8 cellular contexts compared by ENCODE assay signal in the genomic region with DNA sequence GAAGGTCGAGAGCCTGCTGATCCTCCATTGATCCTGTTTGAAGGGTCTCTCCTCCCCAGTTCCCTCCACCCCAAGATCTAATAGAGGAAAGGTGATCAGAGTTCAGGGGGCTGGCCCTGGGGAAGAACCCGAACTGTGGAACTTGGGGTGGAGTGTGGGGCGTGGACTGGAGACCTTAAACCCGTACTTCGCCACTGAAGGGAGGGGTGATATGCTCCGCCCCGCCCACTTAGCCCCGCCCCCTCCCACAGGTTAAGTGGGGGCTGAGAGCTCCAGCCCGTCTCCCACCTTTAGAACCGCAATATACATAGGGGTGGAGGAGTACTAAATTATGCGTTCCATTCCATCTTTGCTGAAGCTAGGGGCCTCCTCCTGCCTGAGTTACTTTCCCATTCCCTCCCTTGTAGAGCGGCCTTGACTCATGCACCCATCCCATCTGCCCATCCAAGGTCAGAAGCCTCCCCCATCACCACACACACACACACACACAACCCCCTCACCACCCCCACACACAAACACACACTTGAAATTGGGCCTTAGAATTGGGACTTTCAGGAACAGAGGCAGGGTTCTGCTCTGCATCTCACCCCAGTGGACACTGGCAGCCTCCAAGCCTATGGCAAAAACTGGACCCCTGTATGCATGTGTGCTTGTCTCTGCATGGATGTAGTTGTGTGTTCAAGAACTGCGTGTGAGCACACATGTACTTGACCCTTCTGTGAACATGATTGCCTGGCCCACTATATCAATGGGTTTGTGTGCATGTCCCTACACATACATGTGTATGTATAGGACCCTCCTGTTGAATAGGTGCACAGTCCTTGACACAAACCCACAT. TPM values are rescaled to one million over a fixed set of nuclear protein-coding genes. Genes with fewer than 3 reads are reported as not detected.
DNase-seq lines count a peak whose midpoint lies in the region; ATAC-seq lines count a peak whose summit lies in the region.

No MANE protein-coding gene starts in this region.

- peaks cover 7% of the 10 kb centered on the region for H3K27me3 ChIP-seq in iPS-15b (ENCODE audit: control insufficient read depth, insufficient read depth, low read length)

- no peaks in the 10 kb centered on the region for H3K9me3 ChIP-seq in iPS-15b (ENCODE audit: control insufficient read depth, insufficient read depth, low read length)

- DNase-seq in Right ventricle myocardium inferior (ENCODE audit: missing footprints), result no peak
- no peak for DNase-seq in cardiac septum (ENCODE audit: low spot score)
- no peak for DNase-seq in activated naive CD8-positive, alpha-beta T cell treated with anti-CD3 and anti-CD28 coated beads, Interleukin-2, amount 10 ng/mL, durations not matched to agents 7 days and 5 days
- DNase-seq in stimulated activated CD8-positive, alpha-beta memory T cell treated with anti-CD3 and anti-CD28 coated beads, Interleukin-15, amount 100 ng/mL, for 1 hour (ENCODE audit: low read depth), result peak; percentile 20
- DNase-seq in NCI-H1048 (lab: John Stamatoyannopoulos, UW), result no peak
- DNase-seq in NCI-H2081 treated with DMSO at 0.1 percent for 48 hours (lab: John Stamatoyannopoulos, UW), result no peak

- ATAC-seq in Right ventricle myocardium inferior (peak; percentile 21), GM21360 (IDR thresholded peaks at IDR 0.05; ENCODE audit: unreplicated experiment) (no peak)
- ATAC-seq in activated naive CD8-positive, alpha-beta T cell treated with anti-CD3 and anti-CD28 coated beads, Interleukin-2, amount 10 ng/mL, durations not matched to agents 7 days and 5 days (ENCODE audit: low read depth), result peak; percentile 24

- peaks cover 4% of the 10 kb centered on the region for H3K4me1 Mint-ChIP-seq in activated naive CD8-positive, alpha-beta T cell treated with anti-CD3 and anti-CD28 coated beads, Interleukin-2, amount 10 ng/mL, durations not matched to agents 7 days and 5 days

- peak overlapping the region; percentile 12 for H3K4me3 Mint-ChIP-seq in activated naive CD8-positive, alpha-beta T cell treated with anti-CD3 and anti-CD28 coated beads, Interleukin-2, amount 10 ng/mL, durations not matched to agents 7 days and 5 days

- no peak overlapping the region for H3K9ac ChIP-seq in iPS-15b (ENCODE audit: low read depth, low read length)

- peaks cover 4% of the 10 kb centered on the region for H3K36me3 ChIP-seq in iPS-15b (ENCODE audit: control insufficient read depth, insufficient read depth, low read length)

- peaks cover 2% of the 10 kb centered on the region for H3K36me3 Mint-ChIP-seq in activated naive CD8-positive, alpha-beta T cell treated with anti-CD3 and anti-CD28 coated beads, Interleukin-2, amount 10 ng/mL, durations not matched to agents 7 days and 5 days

- H3K4me3 ChIP-seq in iPS-15b (ENCODE audit: low read depth, low read length), result peak overlapping the region; percentile 80

- peaks cover 9% of the 10 kb centered on the region for H3K4me1 ChIP-seq in iPS-15b (ENCODE audit: control insufficient read depth, insufficient read depth, low read length)

- H3K27ac Mint-ChIP-seq in activated naive CD8-positive, alpha-beta T cell treated with anti-CD3 and anti-CD28 coated beads, Interleukin-2, amount 10 ng/mL, durations not matched to agents 7 days and 5 days, result no peak overlapping the region

- peaks cover 5% of the 10 kb centered on the region for H3K27me3 Mint-ChIP-seq in activated naive CD8-positive, alpha-beta T cell treated with anti-CD3 and anti-CD28 coated beads, Interleukin-2, amount 10 ng/mL, durations not matched to agents 7 days and 5 days

- intact Hi-C loops in Right ventricle myocardium inferior (cut with DNase I), result no loop called here
- intact Hi-C loops in cardiac septum (cut with DNase I), result no loop called here

- no peaks in the 10 kb centered on the region for H3K9me3 Mint-ChIP-seq in activated naive CD8-positive, alpha-beta T cell treated with anti-CD3 and anti-CD28 coated beads, Interleukin-2, amount 10 ng/mL, durations not matched to agents 7 days and 5 days

- POLR2A ChIA-PET in activated naive CD8-positive, alpha-beta T cell treated with anti-CD3 and anti-CD28 coated beads, Interleukin-2, amount 10 ng/mL, durations not matched to agents 7 days and 5 days (lab: Charles Lee), result no interaction called here

RNA-seq across cellular contexts. Expression of a gene that starts 1.0 kb away (rescaled TPM):
- 1.5 TPM for total RNA-seq in Right ventricle myocardium inferior
- 1.0 TPM for total RNA-seq in cardiac septum
- 1 to 10 TPM in 1 of 2 experiments, under 1 TPM in 1; 0.54 to 1.2 TPM for total RNA-seq in activated naive CD8-positive, alpha-beta T cell treated with anti-CD3 and anti-CD28 coated beads, Interleukin-2, amount 10 ng/mL, durations not matched to agents 7 days and 5 days

RNA-seq across cellular contexts. Expression of a gene that starts 17.0 kb away (rescaled TPM):
- 58.3 TPM for total RNA-seq in Right ventricle myocardium inferior
- total RNA-seq in cardiac septum, result 51.7 TPM
- total RNA-seq in activated naive CD8-positive, alpha-beta T cell treated with anti-CD3 and anti-CD28 coated beads, Interleukin-2, amount 10 ng/mL, durations not matched to agents 7 days and 5 days, result 10 to 100 TPM; 55.1 to 57.1 TPM

RNA-seq across cellular contexts. Expression of a gene that starts 17.0 kb away (rescaled TPM):
- total RNA-seq in Right ventricle myocardium inferior, result 6.6 TPM
- total RNA-seq in cardiac septum, result 5.2 TPM
- total RNA-seq in activated naive CD8-positive, alpha-beta T cell treated with anti-CD3 and anti-CD28 coated beads, Interleukin-2, amount 10 ng/mL, durations not matched to agents 7 days and 5 days, result 10 to 100 TPM; 10.8 to 11.0 TPM

RNA-seq across cellular contexts. Expression of a gene that starts 29.3 kb away (rescaled TPM):
- total RNA-seq in Right ventricle myocardium inferior, result 43.4 TPM
- 47.2 TPM for total RNA-seq in cardiac septum
- 10 to 100 TPM; 22.0 to 22.4 TPM for total RNA-seq in activated naive CD8-positive, alpha-beta T cell treated with anti-CD3 and anti-CD28 coated beads, Interleukin-2, amount 10 ng/mL, durations not matched to agents 7 days and 5 days

RNA-seq across cellular contexts. Expression of a gene that starts 57.5 kb away (rescaled TPM):
- total RNA-seq in Right ventricle myocardium inferior (17.0 TPM), cardiac septum (22.8 TPM)
- 10 to 100 TPM; 45.1 to 46.5 TPM for total RNA-seq in activated naive CD8-positive, alpha-beta T cell treated with anti-CD3 and anti-CD28 coated beads, Interleukin-2, amount 10 ng/mL, durations not matched to agents 7 days and 5 days
